ENCODE assay signal across 1 cellular context in the genomic region with DNA sequence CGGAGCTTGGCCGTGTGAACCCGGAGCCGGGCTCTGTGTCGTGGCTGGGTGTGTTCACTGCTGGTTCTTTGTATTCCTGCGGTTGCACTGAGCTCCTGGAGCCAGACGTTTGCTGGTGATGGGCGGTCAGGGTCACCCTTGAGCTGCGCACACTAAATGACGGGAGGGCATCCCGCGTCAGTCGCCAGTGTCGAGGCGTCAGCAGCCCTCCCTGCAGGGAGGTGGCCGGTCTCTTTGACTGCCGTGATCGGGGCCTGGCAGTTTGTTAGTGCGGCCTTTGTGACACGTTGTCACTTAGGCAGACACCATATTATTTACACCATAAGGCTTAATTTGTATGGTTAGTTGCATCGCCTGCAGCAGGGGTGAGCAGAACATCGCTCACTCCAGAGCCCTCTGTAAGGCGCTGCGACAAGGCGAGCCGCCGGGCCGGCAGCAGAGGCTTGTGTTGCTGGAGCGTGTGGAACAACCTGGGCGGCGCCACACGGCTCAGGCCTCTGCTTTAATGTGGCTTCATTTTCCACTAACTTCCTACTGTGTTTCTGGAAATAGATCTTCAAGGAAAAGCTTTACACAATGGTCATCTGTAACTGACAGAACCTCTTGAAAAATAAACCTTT.
TF ChIP-seq lines count a peak whose summit lies in the region.

No MANE protein-coding gene starts in this region.

TF ChIP-seq in WTC11, 78 proteins besides CTCF, POLR2A, EP300 and RAD21 (continued from another document):
- TF ChIP-seq, protein P1, sequence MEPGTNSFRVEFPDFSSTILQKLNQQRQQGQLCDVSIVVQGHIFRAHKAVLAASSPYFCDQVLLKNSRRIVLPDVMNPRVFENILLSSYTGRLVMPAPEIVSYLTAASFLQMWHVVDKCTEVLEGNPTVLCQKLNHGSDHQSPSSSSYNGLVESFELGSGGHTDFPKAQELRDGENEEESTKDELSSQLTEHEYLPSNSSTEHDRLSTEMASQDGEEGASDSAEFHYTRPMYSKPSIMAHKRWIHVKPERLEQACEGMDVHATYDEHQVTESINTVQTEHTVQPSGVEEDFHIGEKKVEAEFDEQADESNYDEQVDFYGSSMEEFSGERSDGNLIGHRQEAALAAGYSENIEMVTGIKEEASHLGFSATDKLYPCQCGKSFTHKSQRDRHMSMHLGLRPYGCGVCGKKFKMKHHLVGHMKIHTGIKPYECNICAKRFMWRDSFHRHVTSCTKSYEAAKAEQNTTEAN (CRISPR knock-in tag; IDR thresholded peaks at IDR 0.05), result no peak
